ENCODE assay signal across 11 cellular contexts in genomic region chr10:119211176-119211575, GRCh38. TPM values are rescaled to one million over a fixed set of nuclear protein-coding genes. Genes with fewer than 3 reads are reported as not detected.
DNase-seq lines count a peak whose midpoint lies in the region; ATAC-seq and TF ChIP-seq lines count a peak whose summit lies in the region.
"Had no signal": no experiment of that assay in that cellular context is flagged by ENCODE, and none has a peak within 500 bp of the region (broad histone marks: within the 10 kb centered on the region; RNA-seq: fewer than 3 reads in every experiment).

No MANE protein-coding gene starts in this region.

- H3K36me3 ChIP-seq in hepatocyte (replicated peaks; ENCODE audit: insufficient read depth, low read depth) (no peaks in the 10 kb centered on the region), stomach smooth muscle (ENCODE audit: control insufficient read depth in 2 of 2, insufficient read depth in 2 of 2, low read length in 2 of 2) (no peaks in the 10 kb centered on the region), GM23338 (ENCODE audit: insufficient read depth) (no peaks in the 10 kb centered on the region)

- H3K79me2 ChIP-seq in hepatocyte, result peaks cover 71% of the 10 kb centered on the region
- H3K79me2 ChIP-seq in GM23338 (replicated peaks; ENCODE audit: insufficient read depth), result no peaks in the 10 kb centered on the region

- WGBS in hepatocyte (ENCODE audit: low lambda C conversion rate, missing lambda C conversion rate), result 50% methylated on average over 3 of the region's 3 CpGs

- H3K9me3 Mint-ChIP-seq in activated CD4-positive, alpha-beta T cell treated with anti-CD3 and anti-CD28 coated beads for 36 hours (ENCODE audit: low read depth), result no peaks in the 10 kb centered on the region
- H3K9me3 Mint-ChIP-seq in activated naive CD8-positive, alpha-beta T cell (ENCODE audit: low read depth), result no peaks in the 10 kb centered on the region
- H3K9me3 Mint-ChIP-seq in GM23338, result no peaks in the 10 kb centered on the region

- POLR2A ChIA-PET in activated CD4-positive, alpha-beta T cell treated with anti-CD3 and anti-CD28 coated beads for 36 hours (lab: Charles Lee), result interaction anchor here (0.8 kb wide), 1 partner anchor 13 kb away, joined by 3 read pairs; no protein-coding TSS in a partner anchor

- H3K4me3 Mint-ChIP-seq in activated CD4-positive, alpha-beta T cell treated with anti-CD3 and anti-CD28 coated beads for 36 hours, result peak overlapping the region; percentile 68
- H3K4me3 Mint-ChIP-seq in activated naive CD8-positive, alpha-beta T cell, result peak overlapping the region; percentile 77
- no peak overlapping the region for H3K4me3 Mint-ChIP-seq in GM23338

- peaks cover 6% of the 10 kb centered on the region; the same call in 1 of the 2 replicates for H3F3A ChIP-seq in GM23338 (replicated peaks; ENCODE audit: low read depth)

- H3K4me2 ChIP-seq in hepatocyte (peak overlapping the region; percentile 83), GM23338 (no peak overlapping the region)

- H3K9me2 ChIP-seq in hepatocyte (replicated peaks; ENCODE audit: insufficient read depth) (no peaks in the 10 kb centered on the region), GM23338 (ENCODE audit: insufficient read depth) (no peaks in the 10 kb centered on the region)

- no peaks in the 10 kb centered on the region for H3K27me3 Mint-ChIP-seq in activated CD4-positive, alpha-beta T cell treated with anti-CD3 and anti-CD28 coated beads for 36 hours
- no peaks in the 10 kb centered on the region for H3K27me3 Mint-ChIP-seq in activated naive CD8-positive, alpha-beta T cell
- H3K27me3 Mint-ChIP-seq in GM23338 (ENCODE audit: insufficient read depth, low read depth, poor library complexity), result peaks cover 30% of the 10 kb centered on the region

- H3K36me3 Mint-ChIP-seq in activated CD4-positive, alpha-beta T cell treated with anti-CD3 and anti-CD28 coated beads for 36 hours (ENCODE audit: low read depth), result peaks cover 4% of the 10 kb centered on the region
- no peaks in the 10 kb centered on the region for H3K36me3 Mint-ChIP-seq in activated naive CD8-positive, alpha-beta T cell
- H3K36me3 Mint-ChIP-seq in GM23338 (ENCODE audit: low read depth), result no peaks in the 10 kb centered on the region

- no peak for ATAC-seq in activated CD4-positive, alpha-beta T cell treated with anti-CD3 and anti-CD28 coated beads for 36 hours
- no peak for ATAC-seq in GM23338
- no peak for ATAC-seq in HG03521 (IDR thresholded peaks at IDR 0.05; ENCODE audit: unreplicated experiment)

- H4K20me1 ChIP-seq in hepatocyte (ENCODE audit: insufficient read depth, poor library complexity, severe bottlenecking) (no peaks in the 10 kb centered on the region), GM23338 (replicated peaks; ENCODE audit: insufficient read depth) (no peaks in the 10 kb centered on the region; the same call in 1 of the 2 replicates)

- TF ChIP-seq CTCF in hepatocyte (IDR thresholded peaks at IDR 0.05; ENCODE audit: poor library complexity) (no peak), GM23338 (conservative IDR thresholded peaks at IDR 0.05; ENCODE audit: low read depth in 2 of 2) (no peak)

- H3K4me3 ChIP-seq in hepatocyte (no peak overlapping the region), stomach smooth muscle (ENCODE audit: low read length in 2 of 2) (peak overlapping the region; percentile 34 to 50), GM23338 (no peak overlapping the region)

- no peak for DNase-seq in activated CD4-positive, alpha-beta T cell treated with anti-CD3 and anti-CD28 coated beads for 36 hours
- DNase-seq in activated CD4-positive, alpha-beta T cell treated with anti-CD3 and anti-CD28 coated beads for 1 hour, result no peak
- DNase-seq in hepatocyte (ENCODE audit: low spot score) (no peak), GM23338 (ENCODE audit: low spot score) (no peak), posterior cingulate gyrus (no peak)
- DNase-seq: ACHN; SIG-M5; stimulated activated CD4-positive, alpha-beta T cell treated with anti-CD3 and anti-CD28 coated beads, Interleukin-4, amount 100 ng/mL, for 24 hours had no signal

- H3K27ac Mint-ChIP-seq in activated CD4-positive, alpha-beta T cell treated with anti-CD3 and anti-CD28 coated beads for 36 hours, result peak overlapping the region; percentile 94
- peak overlapping the region; percentile 95 for H3K27ac Mint-ChIP-seq in activated naive CD8-positive, alpha-beta T cell
- H3K27ac Mint-ChIP-seq in GM23338, result no peak overlapping the region

- peak overlapping the region in 1 of 2 donors; percentile 39 for H3K9ac ChIP-seq in stomach smooth muscle (ENCODE audit: low read length in 2 of 2)

- H3K4me1 ChIP-seq in hepatocyte (ENCODE audit: insufficient read depth) (peaks cover 44% of the 10 kb centered on the region), stomach smooth muscle (ENCODE audit: control insufficient read depth, insufficient read depth, low read length) (peaks cover 41% of the 10 kb centered on the region), GM23338 (ENCODE audit: insufficient read depth) (peaks cover 48% of the 10 kb centered on the region)

- H3K27ac ChIP-seq in hepatocyte (peak overlapping the region; percentile 92), stomach smooth muscle (ENCODE audit: low read length) (peak overlapping the region; percentile 37), GM23338 (ENCODE audit: low read depth) (no peak overlapping the region)

- peaks cover 54% of the 10 kb centered on the region for H3K4me1 Mint-ChIP-seq in activated CD4-positive, alpha-beta T cell treated with anti-CD3 and anti-CD28 coated beads for 36 hours
- H3K4me1 Mint-ChIP-seq in activated naive CD8-positive, alpha-beta T cell (ENCODE audit: low read depth), result peaks cover 74% of the 10 kb centered on the region
- peaks cover 57% of the 10 kb centered on the region for H3K4me1 Mint-ChIP-seq in GM23338

- CTCF ChIA-PET in activated CD4-positive, alpha-beta T cell treated with anti-CD3 and anti-CD28 coated beads for 36 hours (lab: Charles Lee), result interaction anchor here (0.7 to 7.2 kb wide), 11 partner anchors 19 to 305 kb away, joined by 3 to 35 read pairs (median 4); no protein-coding TSS in a partner anchor

- H3K9me3 ChIP-seq in hepatocyte (ENCODE audit: low read depth), result no peaks in the 10 kb centered on the region
- H3K9me3 ChIP-seq in stomach smooth muscle (ENCODE audit: control insufficient read depth in 2 of 2, low read length in 2 of 2), result no peaks in the 10 kb centered on the region

- H2AFZ ChIP-seq in hepatocyte (no peak overlapping the region), GM23338 (no peak overlapping the region)

- intact Hi-C loops in activated CD4-positive, alpha-beta T cell treated with anti-CD3 and anti-CD28 coated beads for 36 hours (cut with DNase I, micrococcal nuclease), result no loop called here
- intact Hi-C loops in posterior cingulate gyrus (cut with DNase I), result no loop called here

- H3K27me3 ChIP-seq in hepatocyte (no peaks in the 10 kb centered on the region), stomach smooth muscle (ENCODE audit: control insufficient read depth in 1 of 2, insufficient read depth in 2 of 2, low read length in 2 of 2) (no peaks in the 10 kb centered on the region), GM23338 (ENCODE audit: insufficient read depth) (peaks cover 18% of the 10 kb centered on the region)

TF ChIP-seq in GM23338, 12 proteins besides CTCF, POLR2A, EP300 and RAD21 (continues in another document):
- no peak for TF ChIP-seq JUNB (IDR thresholded peaks at IDR 0.05; ENCODE audit: unreplicated experiment)
- TF ChIP-seq EZH2phosphoT487 (IDR thresholded peaks at IDR 0.05; ENCODE audit: unreplicated experiment), result no peak
- TF ChIP-seq POLR2AphosphoS5 (IDR thresholded peaks at IDR 0.05; ENCODE audit: low read depth), result no peak
- TF ChIP-seq ZNF331 (CRISPR knock-in tag; IDR thresholded peaks at IDR 0.05; ENCODE audit: low read depth), result no peak
- TF ChIP-seq STAT1 (IDR thresholded peaks at IDR 0.05; ENCODE audit: unreplicated experiment), result no peak
- no peak for TF ChIP-seq ETS1 (IDR thresholded peaks at IDR 0.05)
- no peak for TF ChIP-seq EZH2 (IDR thresholded peaks at IDR 0.05; ENCODE audit: low read depth, unreplicated experiment)
- no peak for TF ChIP-seq ZNF114 (CRISPR knock-in tag; IDR thresholded peaks at IDR 0.05)

RNA-seq across cellular contexts. Expression of gene GRK5, which starts 3.8 kb away (rescaled TPM):
- total RNA-seq in activated CD4-positive, alpha-beta T cell treated with anti-CD3 and anti-CD28 coated beads for 36 hours, result 10 to 100 TPM; 21.2 to 24.8 TPM
- 19.9 and 20.5 TPM in 2 replicates for total RNA-seq in hepatocyte
- polyA plus RNA-seq in hepatocyte (7.6 and 8.7 TPM in 2 replicates), GM23338 (2016; fragmentation: Nextera tagmentation; extraction: Ambion mirVana) (0.50 and 0.53 TPM in 2 replicates)
- 0.74 and 2.0 TPM in 2 replicates for total RNA-seq in GM23338 (2014; rRNA removed; shearing (Covaris generic))

RNA-seq across cellular contexts. Expression of gene PRDX3, which starts 32.6 kb away (rescaled TPM):
- 100 to 1,000 TPM; 160 to 217 TPM for total RNA-seq in activated CD4-positive, alpha-beta T cell treated with anti-CD3 and anti-CD28 coated beads for 36 hours
- 326 and 333 TPM in 2 replicates for total RNA-seq in hepatocyte
- polyA plus RNA-seq in hepatocyte (282 and 294 TPM in 2 replicates), GM23338 (2016; fragmentation: Nextera tagmentation; extraction: Ambion mirVana) (262 and 275 TPM in 2 replicates)
- 285 and 314 TPM in 2 replicates for total RNA-seq in GM23338 (2014; rRNA removed; shearing (Covaris generic))

RNA-seq across cellular contexts. Expression of gene SFXN4, which starts 45.7 kb away (rescaled TPM):
- total RNA-seq in activated CD4-positive, alpha-beta T cell treated with anti-CD3 and anti-CD28 coated beads for 36 hours, result 10 to 100 TPM; 38.7 to 44.7 TPM
- 22.8 and 27.2 TPM in 2 replicates for total RNA-seq in hepatocyte
- polyA plus RNA-seq in hepatocyte (40.3 and 41.5 TPM in 2 replicates), GM23338 (2016; fragmentation: Nextera tagmentation; extraction: Ambion mirVana) (18.6 and 20.1 TPM in 2 replicates)
- total RNA-seq in GM23338 (2014; rRNA removed; shearing (Covaris generic)), result 22.3 and 51.6 TPM in 2 replicates

Comparison
In these comparisons a context has a peak if more than half of its experiments do, and no peak if none do; other contexts are left out.
1. H3K4me3 ChIP-seq: peak in stomach smooth muscle (2 of 2); none in hepatocyte (single experiment) and GM23338 (single experiment).